ENCODE assay signal across 20 cellular contexts in the genomic region with DNA sequence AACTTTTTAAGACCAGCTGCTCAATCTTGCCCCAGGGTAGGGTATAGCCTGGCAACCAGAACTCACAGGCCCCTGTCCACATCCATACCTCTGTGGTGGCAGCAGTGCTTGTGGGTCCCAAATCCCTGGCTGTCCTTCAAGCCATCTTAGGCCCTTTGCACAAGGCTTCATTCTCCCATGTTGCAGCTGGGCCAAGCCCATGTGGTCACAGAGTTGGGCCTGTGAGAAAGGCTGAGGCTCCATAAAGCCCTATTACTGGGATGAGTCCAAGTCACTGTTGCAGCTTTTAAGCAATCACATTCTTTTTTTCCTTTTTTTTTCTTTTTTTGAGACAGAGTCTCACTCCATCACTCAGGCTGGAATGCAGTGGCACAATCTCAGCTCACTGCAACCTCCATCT. TPM values are rescaled to one million over a fixed set of nuclear protein-coding genes. Genes with fewer than 3 reads are reported as not detected.
DNase-seq lines count a peak whose midpoint lies in the region; ATAC-seq, FAIRE-seq and TF ChIP-seq lines count a peak whose summit lies in the region.
"Had no signal": no experiment of that assay in that cellular context is flagged by ENCODE, and none has a peak within 500 bp of the region (broad histone marks: within the 10 kb centered on the region; RNA-seq: fewer than 3 reads in every experiment).

No MANE protein-coding gene starts in this region.

- no peak overlapping the region for H3K27ac ChIP-seq in K562 (ENCODE audit: extremely low read depth, low read depth, low read length)
- H3K27ac ChIP-seq: BLaER1 treated with 17β-estradiol and CSF1 and Interleukin-3, amounts not matched to agents 10 nM and 100 nM had no signal

- POLR2A ChIA-PET in K562 (lab: Yijun Ruan, JAX) (interaction anchor here (0.7 to 2.3 kb wide), 5 partner anchors 9 to 42 kb away, joined by 3 to 13 read pairs (median 4); no protein-coding TSS in a partner anchor), GM10248 (lab: Yijun Ruan, JAX) (no interaction called here)

- CTCF ChIA-PET in K562 (lab: Yijun Ruan, JAX; ENCODE audit: low intra/inter-chr PET ratio) = no interaction called here
- CTCF ChIA-PET in GM10248 (lab: Yijun Ruan, JAX) = no interaction called here

- TF ChIP-seq RAD21 in K562 (CRISPR knock-in tag; conservative IDR thresholded peaks at IDR 0.05 in 1 of 2, IDR thresholded peaks at IDR 0.05 in 1 of 2) = no peak

- peaks cover 13 to 17% of the 10 kb centered on the region in 2 experiments; a peak in 4 of 5 replicates for H3K27me3 ChIP-seq in K562 (ENCODE audit: control insufficient read depth in 2 of 2, insufficient read depth in 2 of 2, low read length in 2 of 2)
- H3K27me3 ChIP-seq: BE2C; BLaER1 treated with 17β-estradiol and CSF1 and Interleukin-3, amounts not matched to agents 10 nM and 100 nM had no signal

- no TSS peak for BruUV-seq in K562 (replicated peaks; lab: Mats Ljungman, UMichigan)

- no peaks in the 10 kb centered on the region for H4K20me1 ChIP-seq in K562 (replicated peaks; ENCODE audit: control insufficient read depth, insufficient read depth, low read length)
- H4K20me1 ChIP-seq: BLaER1 treated with 17β-estradiol and CSF1 and Interleukin-3, amounts not matched to agents 10 nM and 100 nM had no signal

- in situ Hi-C loops in K562 (cut with MboI) = no loop called here

- H3K4me3 Mint-ChIP-seq in nephron progenitor cell = no peak overlapping the region
- H3K4me3 Mint-ChIP-seq: CD14-positive monocyte; CD4-positive, alpha-beta T cell; CD8-positive, alpha-beta memory T cell; GM23338; H9 had no signal

- TF ChIP-seq CTCF in K562 (IDR thresholded peaks at IDR 0.05 in 2 of 3, conservative IDR thresholded peaks at IDR 0.05 in 1 of 3; ENCODE audit: insufficient read depth in 2 of 3, low read depth in 1 of 3, low read length in 3 of 3) = no peak
- TF ChIP-seq CTCF in GM10248 (IDR thresholded peaks at IDR 0.05; ENCODE audit: control extremely low read depth, extremely low read depth, low read depth, missing control alignments) = no peak
- TF ChIP-seq CTCF in nephron progenitor cell (IDR thresholded peaks at IDR 0.05) = no peak

- H3K4me1 Mint-ChIP-seq in nephron progenitor cell = no peaks in the 10 kb centered on the region
- H3K4me1 Mint-ChIP-seq: CD14-positive monocyte; CD8-positive, alpha-beta memory T cell; GM23338 had no signal

- no peak for FAIRE-seq in K562 (lab: Jason Lieb, UNC)
- FAIRE-seq: D721Med, GM12878 had no signal

- intact Hi-C loops in K562 (cut with micrococcal nuclease) = no loop called here

- DNase-seq in EH (ENCODE audit: low read depth) (peak; percentile 6), K562 (ENCODE audit: extremely low read depth in 1 of 4, low spot score in 3 of 4) (no peak), fibroblast of peridontal ligament (ENCODE audit: extremely low read depth) (peak; percentile 13), GM10248 (ENCODE audit: extremely low spot score) (no peak), nephron progenitor cell (no peak), MV-4-11 (lab: John Stamatoyannopoulos, UW) (no peak)
- DNase-seq: AML-193; BE2C; CD4-positive, alpha-beta T cell; CD8-positive, alpha-beta memory T cell; DMS 273 treated with DMSO at 0.1 percent for 48 hours; DMS79; GF-D8; H9 had no signal

- H3K9me3 ChIP-seq in K562 (replicated peaks; ENCODE audit: control insufficient read depth, insufficient read depth, low read depth, low read length) = no peaks in the 10 kb centered on the region
- H3K9me3 ChIP-seq: BE2C; BLaER1 treated with 17β-estradiol and CSF1 and Interleukin-3, amounts not matched to agents 10 nM and 100 nM had no signal

- no peaks in the 10 kb centered on the region for H3K9me1 ChIP-seq in K562 (ENCODE audit: control insufficient read depth, insufficient read depth, low read length)

- no peak overlapping the region for H3K4me3 ChIP-seq in K562
- H3K4me3 ChIP-seq: BLaER1 treated with 17β-estradiol and CSF1 and Interleukin-3, amounts not matched to agents 10 nM and 100 nM; GM12878; GM23338 had no signal

- no peaks in the 10 kb centered on the region for H3K79me2 ChIP-seq in K562 (ENCODE audit: control insufficient read depth, insufficient read depth, low read length)

- H3K36me3 Mint-ChIP-seq in nephron progenitor cell (ENCODE audit: low read depth) = peaks cover 25% of the 10 kb centered on the region
- H3K36me3 Mint-ChIP-seq: CD8-positive, alpha-beta memory T cell had no signal

- no peak overlapping the region for H3K9ac ChIP-seq in K562 (ENCODE audit: insufficient read depth in 1 of 2, low read depth in 2 of 2, low read length in 2 of 2)
- H3K9ac ChIP-seq: BLaER1 treated with 17β-estradiol and CSF1 and Interleukin-3, amounts not matched to agents 10 nM and 100 nM had no signal

- no peak overlapping the region for H2AFZ ChIP-seq in K562 (ENCODE audit: low read depth, low read length)
- H2AFZ ChIP-seq: GM23338 had no signal

- no peaks in the 10 kb centered on the region for H3K9me3 Mint-ChIP-seq in nephron progenitor cell
- H3K9me3 Mint-ChIP-seq: CD14-positive monocyte; CD4-positive, alpha-beta T cell; CD8-positive, alpha-beta memory T cell; GM23338; H9 had no signal

- no peaks in the 10 kb centered on the region for H3K36me3 ChIP-seq in K562 (ENCODE audit: control insufficient read depth, insufficient read depth, low read length)
- H3K36me3 ChIP-seq: BE2C had no signal

- peaks cover 7% of the 10 kb centered on the region for H3K27me3 Mint-ChIP-seq in nephron progenitor cell (ENCODE audit: low read depth, poor library complexity)
- H3K27me3 Mint-ChIP-seq: CD4-positive, alpha-beta T cell; CD8-positive, alpha-beta memory T cell had no signal

- H3K4me2 ChIP-seq in K562 (ENCODE audit: insufficient read depth, low read length) = no peak overlapping the region
- H3K4me2 ChIP-seq: BLaER1 treated with 17β-estradiol and CSF1 and Interleukin-3, amounts not matched to agents 10 nM and 100 nM; GM23338 had no signal

- no peak for TF ChIP-seq EP300 in K562 (IDR thresholded peaks at IDR 0.05; ENCODE audit: low read length)

- TF ChIP-seq POLR2A in K562 (conservative IDR thresholded peaks at IDR 0.05) = no peak

- ATAC-seq in K562 = no peak
- ATAC-seq: GM12878, GM23338, HCT116 had no signal

- no peaks in the 10 kb centered on the region for H3K4me1 ChIP-seq in K562 (replicated peaks in 1 of 2; ENCODE audit: control insufficient read depth in 2 of 2, insufficient read depth in 2 of 2, low read length in 2 of 2)
- H3K4me1 ChIP-seq: BE2C had no signal

- no peak overlapping the region for H3K27ac Mint-ChIP-seq in nephron progenitor cell
- H3K27ac Mint-ChIP-seq: CD14-positive monocyte; CD4-positive, alpha-beta T cell; CD8-positive, alpha-beta memory T cell had no signal

RNA-seq across cellular contexts. Expression of gene SLC25A1, which starts 47.9 kb away (rescaled TPM):
- 34.4 and 107 TPM in 2 replicates for total RNA-seq in K562 (2011; cell fraction: chromatin; rRNA removed; ENCODE audit: low replicate concordance)
- total RNA-seq in K562 (2011; cell fraction: nucleolus; rRNA removed) = 114 and 122 TPM in 2 replicates
- 76.8 and 81.5 TPM in 2 replicates for total RNA-seq in K562 (2011; cell fraction: nucleoplasm; rRNA removed)
- total RNA-seq in K562 (2014; rRNA removed) (329 and 469 TPM in 2 replicates), K562 (2014; rRNA removed; fragmentation: Illumina TruSeq; extraction: Trizol) (54.3 and 89.6 TPM in 2 replicates), K562 (2015; rRNA removed; fragmentation: Illumina TruSeq; extraction: Trizol) (109 and 119 TPM in 2 replicates), K562 (2021) (399 and 408 TPM in 2 replicates)
- polyA plus RNA-seq in K562 (2011; rRNA removed) (110 and 216 TPM in 2 replicates), K562 (2014; fragmentation: Illumina TruSeq; extraction: Trizol) (183 and 239 TPM in 2 replicates), K562 (2014; fragmentation: Nextera tagmentation; extraction: Ambion mirVana) (10 to 100 TPM; 11.0 to 23.7 TPM), K562 (2014; rRNA removed) (248 and 262 TPM in 2 replicates)
- polyA plus RNA-seq in K562 (2011; cell fraction: cytosol; rRNA removed) = 329 and 368 TPM in 2 replicates
- 294 and 343 TPM in 2 replicates for polyA plus RNA-seq in K562 (2011; cell fraction: nucleus; rRNA removed)
- polyA plus RNA-seq in K562 (2012) = 272 and 330 TPM in 2 replicates
- 64.7 and 77.1 TPM in 2 replicates for polyA minus RNA-seq in K562 (2011; rRNA and poly(A)+ RNA removed)
- polyA minus RNA-seq in K562 (2011; cell fraction: cytosol; rRNA and poly(A)+ RNA removed) = 103 and 287 TPM in 2 replicates
- polyA minus RNA-seq in K562 (2011; cell fraction: nucleus; rRNA and poly(A)+ RNA removed) = 46.3 and 88.1 TPM in 2 replicates

Comparison
In these comparisons a context has a peak if more than half of its experiments do, and no peak if none do; other contexts are left out.
1. DNase-seq: peak in EH (single experiment) and fibroblast of peridontal ligament (single experiment); none in K562 (0 of 4), GM10248 (single experiment), nephron progenitor cell (single experiment) and MV-4-11 (single experiment).